Comparison of ENCODE assay signal across 14 cellular contexts in genomic region chr19:49064029-49064629, GRCh38. TPM values are rescaled to one million over a fixed set of nuclear protein-coding genes. Genes with fewer than 3 reads are reported as not detected.
A peak's percentile ranks its signal among the peaks of the same experiment; 100 is the strongest.
DNase-seq lines count a peak whose midpoint lies in the region; ATAC-seq, FAIRE-seq and TF ChIP-seq lines count a peak whose summit lies in the region.
"Had no signal": no experiment of that assay in that cellular context is flagged by ENCODE, and none has a peak within 500 bp of the region (broad histone marks: within the 10 kb centered on the region; RNA-seq: fewer than 3 reads in every experiment).

No MANE protein-coding gene starts in this region.

- no peak for TF ChIP-seq RAD21 in H1 (IDR thresholded peaks at IDR 0.05 in 1 of 2, conservative IDR thresholded peaks at IDR 0.05 in 1 of 2; ENCODE audit: low read depth in 2 of 2, low read length in 2 of 2)

- intact Hi-C loops in transverse colon (cut with DNase I; ENCODE audit: low total_unique reads), result no loop called here

- H3K14ac ChIP-seq in H1 (ENCODE audit: insufficient read length), result no peak overlapping the region

- in situ Hi-C loops in transverse colon (cut with MboI; ENCODE audit: low pct_ligation_motif_present in 1 of 4, low pct_unique_long_range_greater_than_20kb in 1 of 4, low sequenced_read_pairs in 3 of 4), result no loop called here

- H2BK20ac ChIP-seq in H1 (ENCODE audit: low read length), result no peak overlapping the region

- POLR2A ChIA-PET in H1 (lab: Charles Lee; ENCODE audit: partially characterized antibody) (interaction anchor here (1.2 kb wide), 1 partner anchor 46 kb away, joined by 3 read pairs; no protein-coding TSS in a partner anchor), T-cell (lab: Charles Lee) (interaction anchor here in 1 of 2 donors (0.6 kb wide), 1 partner anchor 138 kb away, joined by 6 read pairs; no protein-coding TSS in a partner anchor)

- TF ChIP-seq CTCF in H1 (IDR thresholded peaks at IDR 0.05; ENCODE audit: control extremely low read depth in 1 of 3, insufficient read depth in 1 of 3, low read depth in 1 of 3, low read length in 3 of 3) (no peak), transverse colon (IDR thresholded peaks at IDR 0.05) (no peak)

- no peak overlapping the region for H3K23ac ChIP-seq in H1 (ENCODE audit: insufficient read length)

- H3K27ac ChIP-seq in HUES48 (ENCODE audit: low read depth, low read length), result no peak overlapping the region
- H3K27ac ChIP-seq in H1 (ENCODE audit: low read depth, low read length), result no peak overlapping the region
- no peak overlapping the region for H3K27ac ChIP-seq in mesodermal cell (ENCODE audit: low read depth, low read length, severe bottlenecking)
- H3K27ac ChIP-seq in transverse colon, result no peak overlapping the region
- H3K27ac ChIP-seq: heart right ventricle had no signal

- no peaks in the 10 kb centered on the region for H3K79me2 ChIP-seq in H1 (ENCODE audit: control insufficient read depth in 1 of 2, insufficient read depth in 2 of 2, low read length in 2 of 2)

- WGBS in H1 (ENCODE audit: extremely low coverage in 1 of 2, insufficient coverage in 1 of 2, insufficient read length in 1 of 2, insufficient replicate concordance in 2 of 2, low coverage in 1 of 2, low lambda C conversion rate in 2 of 2, missing lambda C conversion rate in 1 of 2), 2 experiments, result 72% methylated on average over 10 of the region's 10 CpGs; no CpG with 5 or more reads in 1 of the 2 experiments
- 68 to 76% methylated on average over 4 to 8 of the region's 10 CpGs for WGBS in mesodermal cell (ENCODE audit: insufficient coverage in 2 of 2), 2 experiments
- 51% methylated on average over 10 of the region's 10 CpGs; no CpG with 5 or more reads in 1 of the 2 donors for WGBS in transverse colon (ENCODE audit: low coverage in 1 of 2), 2 donors

- no peaks in the 10 kb centered on the region for H3K9me3 Mint-ChIP-seq in T-cell
- H3K9me3 Mint-ChIP-seq: activated naive CD8-positive, alpha-beta T cell treated with anti-CD3 and anti-CD28 coated beads for 36 hours had no signal

- no peak overlapping the region for H2BK120ac ChIP-seq in H1 (replicated peaks; ENCODE audit: low read depth, low read length)

- peaks cover 0 to 5% (median 3%) of the 10 kb centered on the region in 3 donors for H3K4me1 Mint-ChIP-seq in T-cell
- H3K4me1 Mint-ChIP-seq: activated naive CD8-positive, alpha-beta T cell treated with anti-CD3 and anti-CD28 coated beads for 36 hours had no signal

- no peak for ATAC-seq in T-cell (replicated peaks in 1 of 4)
- ATAC-seq: naive thymus-derived CD4-positive, alpha-beta T cell had no signal

- peak; percentile 20 for DNase-seq in 8988T
- DNase-seq in H1 (ENCODE audit: low read depth in 1 of 2, low spot score in 2 of 2), result no peak
- DNase-seq in T-cell, result no peak
- DNase-seq in NCI-H1436 treated with DMSO at 0.1 percent for 48 hours (lab: John Stamatoyannopoulos, UW), result no peak
- DNase-seq in NOMO-1 (lab: John Stamatoyannopoulos, UW; ENCODE audit: unreplicated experiment in 2 of 2), result no peak
- DNase-seq in transverse colon, result no peak
- DNase-seq: activated CD8-positive, alpha-beta memory T cell treated with anti-CD3 and anti-CD28 coated beads for 24 hours; activated naive CD8-positive, alpha-beta T cell treated with anti-CD3 and anti-CD28 coated beads for 36 hours; heart right ventricle; naive thymus-derived CD4-positive, alpha-beta T cell; stimulated activated CD4-positive, alpha-beta T cell treated with anti-CD3 and anti-CD28 coated beads, Interleukin-1b, Interleukin-23, amount 100 ng/mL, for 48 hours; stimulated activated naive CD4-positive, alpha-beta T cell treated with Interleukin-2 at 50 U/mL for 16 hours had no signal

- peaks cover 42% of the 10 kb centered on the region for H3K27me3 ChIP-seq in HUES48 (ENCODE audit: control insufficient read depth, insufficient read depth, low read length)
- H3K27me3 ChIP-seq in H1 (replicated peaks in 1 of 4; ENCODE audit: control insufficient read depth in 3 of 4, extremely low read depth in 1 of 4, insufficient read depth in 3 of 4, low read length in 3 of 4), result peaks cover 0 to 39% (median 33%) of the 10 kb centered on the region in 4 experiments; a peak in 6 of 7 replicates
- H3K27me3 ChIP-seq in transverse colon, result peaks cover 99% of the 10 kb centered on the region

- H3K4me2 ChIP-seq in H1 (ENCODE audit: insufficient read depth in 1 of 2, low read depth in 2 of 2, low read length in 2 of 2), result peak overlapping the region; percentile 88 to 90

- no peak overlapping the region for H3K27ac Mint-ChIP-seq in T-cell
- H3K27ac Mint-ChIP-seq: activated naive CD8-positive, alpha-beta T cell treated with anti-CD3 and anti-CD28 coated beads for 36 hours; naive thymus-derived CD4-positive, alpha-beta T cell had no signal

- no peak overlapping the region for H2AFZ ChIP-seq in H1 (ENCODE audit: low read length)

- H4K20me1 ChIP-seq in H1 (replicated peaks in 1 of 2; ENCODE audit: control insufficient read depth in 1 of 2, insufficient read depth in 2 of 2, low read length in 2 of 2), result peaks cover 0 to 2% of the 10 kb centered on the region in 2 experiments

- H4K5ac ChIP-seq in H1 (ENCODE audit: insufficient read length, low read depth, low read length), result no peak overlapping the region

- H3K56ac ChIP-seq in H1 (replicated peaks; ENCODE audit: insufficient read length, low read depth, low read length), result no peak overlapping the region

- H3K36me3 Mint-ChIP-seq in T-cell, result peaks cover 3% of the 10 kb centered on the region
- H3K36me3 Mint-ChIP-seq: activated naive CD8-positive, alpha-beta T cell treated with anti-CD3 and anti-CD28 coated beads for 36 hours; naive thymus-derived CD4-positive, alpha-beta T cell had no signal

- H3K79me1 ChIP-seq in H1 (ENCODE audit: low read depth, low read length), result no peaks in the 10 kb centered on the region

- H4K8ac ChIP-seq in H1 (ENCODE audit: extremely low read depth, insufficient read depth, low read length), result no peak overlapping the region; the same call in none of the 2 replicates

- H3K4me3 Mint-ChIP-seq in T-cell, result peak overlapping the region in 1 of 3 donors; percentile 13
- H3K4me3 Mint-ChIP-seq: activated naive CD8-positive, alpha-beta T cell treated with anti-CD3 and anti-CD28 coated beads for 36 hours had no signal

- H3K9ac ChIP-seq in HUES48 (ENCODE audit: low read depth, low read length) (no peak overlapping the region), H1 (replicated peaks in 1 of 4; ENCODE audit: extremely low read depth in 1 of 4, low read depth in 3 of 4, low read length in 3 of 4) (no peak overlapping the region)

- peaks cover 8% of the 10 kb centered on the region for H3K23me2 ChIP-seq in H1 (ENCODE audit: low read depth, low read length)

- peaks cover 37 to 64% of the 10 kb centered on the region in 2 donors for H3K27me3 Mint-ChIP-seq in T-cell

- TF ChIP-seq POLR2A in H1 (IDR thresholded peaks at IDR 0.05; ENCODE audit: control extremely low read depth in 1 of 2, low read depth in 2 of 2, low read length in 2 of 2), result no peak
- no peak for TF ChIP-seq POLR2A in transverse colon (IDR thresholded peaks at IDR 0.05)

- CTCF ChIA-PET in H1 (lab: Charles Lee; ENCODE audit: partially characterized antibody), result interaction anchor here (0.6 kb wide), 1 partner anchor 55 kb away, joined by 4 read pairs; no protein-coding TSS in a partner anchor
- CTCF ChIA-PET in T-cell (lab: Charles Lee), result no interaction called here

- peak overlapping the region; percentile 32; the same call in 1 of the 2 replicates for H3K18ac ChIP-seq in H1 (ENCODE audit: extremely low read depth, low read length)

- FAIRE-seq in H1 (lab: Jason Lieb, UNC), result no peak

- no peaks in the 10 kb centered on the region for H3K9me3 ChIP-seq in HUES48 (ENCODE audit: control insufficient read depth, insufficient read depth, low read length)
- no peaks in the 10 kb centered on the region for H3K9me3 ChIP-seq in H1 (ENCODE audit: insufficient read depth in 2 of 2, low read depth in 1 of 2, low read length in 1 of 2)
- H3K9me3 ChIP-seq in mesodermal cell (ENCODE audit: control insufficient read depth, low read length), result no peaks in the 10 kb centered on the region
- no peaks in the 10 kb centered on the region for H3K9me3 ChIP-seq in transverse colon
- H3K9me3 ChIP-seq: heart right ventricle had no signal

- H4K91ac ChIP-seq in H1 (replicated peaks; ENCODE audit: insufficient read length, low read length), result peak overlapping the region; percentile 59

- H2AK5ac ChIP-seq in H1 (ENCODE audit: low read depth, low read length), result no peak overlapping the region

- H3K4me3 ChIP-seq in HUES48 (ENCODE audit: low read depth, low read length) (peak overlapping the region; percentile 47; the same call in 1 of the 2 replicates), H1 (ENCODE audit: extremely low read depth in 1 of 4, insufficient read depth in 2 of 4, low read depth in 3 of 4, low read length in 4 of 4) (peak overlapping the region in 3 of 4 experiments; percentile 14 to 61 (median 28); a peak in 4 of 8 replicates), mesodermal cell (ENCODE audit: extremely low read depth, insufficient read depth, low read length, poor library complexity, severe bottlenecking) (peak overlapping the region; percentile 35), transverse colon (no peak overlapping the region)

- TF ChIP-seq EP300 in H1 (IDR thresholded peaks at IDR 0.05; ENCODE audit: borderline replicate concordance in 1 of 2, low read depth in 2 of 2, low read length in 2 of 2) (no peak), transverse colon (IDR thresholded peaks at IDR 0.05; ENCODE audit: low read depth) (no peak)

- H3K4me1 ChIP-seq in HUES48 (ENCODE audit: control insufficient read depth, insufficient read depth, low read length) (peaks cover 22% of the 10 kb centered on the region), H1 (replicated peaks in 1 of 4; ENCODE audit: control insufficient read depth in 3 of 4, insufficient read depth in 4 of 4, low read length in 3 of 4) (peaks cover 0 to 22% (median 17%) of the 10 kb centered on the region in 4 experiments; a peak in 6 of 7 replicates), mesodermal cell (ENCODE audit: control insufficient read depth, insufficient read depth, low read length, poor library complexity, severe bottlenecking) (peaks cover 11% of the 10 kb centered on the region), transverse colon (peaks cover 0 to 11% (median 9%) of the 10 kb centered on the region in 4 donors)

- H2BK15ac ChIP-seq in H1 (ENCODE audit: low read length), result no peak overlapping the region

- H3K36me3 ChIP-seq in HUES48 (ENCODE audit: control insufficient read depth, insufficient read depth, low read length) (no peaks in the 10 kb centered on the region), H1 (ENCODE audit: control insufficient read depth in 2 of 4, insufficient read depth in 4 of 4, low read length in 3 of 4) (no peaks in the 10 kb centered on the region), mesodermal cell (ENCODE audit: control insufficient read depth, insufficient read depth, low read length) (no peaks in the 10 kb centered on the region), transverse colon (no peaks in the 10 kb centered on the region)
- H3K36me3 ChIP-seq: heart right ventricle had no signal

- H2BK12ac ChIP-seq in H1 (ENCODE audit: low read depth, low read length), result 0 out of 2 replicates have a peak overlapping the region, but pooled peaks have one; percentile 50

- H3K4ac ChIP-seq in H1 (replicated peaks; ENCODE audit: insufficient read length, low read depth, low read length), result no peak overlapping the region

- H2BK5ac ChIP-seq in H1 (ENCODE audit: low read depth, low read length), result no peak overlapping the region

RNA-seq across cellular contexts. Expression of gene NTF4, which starts 0.5 kb away (rescaled TPM):
- total RNA-seq in H1 (2021; fragmentation: NEBNext Ultra II Directional; extraction: Animal tissue kit (Norgen Biotek cat#: 25700)), result 2.8 and 3.1 TPM in 2 replicates
- 5.3 and 6.5 TPM in 2 replicates for polyA plus RNA-seq in H1 (2011; rRNA removed)
- polyA plus RNA-seq in H1 (2011; cell fraction: cytosol; rRNA removed), result 5.4 TPM
- 13.6 TPM for polyA plus RNA-seq in H1 (2011; cell fraction: nucleus; rRNA removed)
- polyA plus RNA-seq in H1 (2012, experiment 1 of 2), result 0.80 to 5.3 TPM (median 4.3 TPM) in 4 replicates
- 2.3 TPM for polyA plus RNA-seq in H1 (2012, experiment 2 of 2)
- 2.7 TPM for polyA plus RNA-seq in H1 (2013, experiment 1 of 2)
- 2.7 TPM for polyA plus RNA-seq in H1 (2013, experiment 2 of 2)
- 0.59 and 0.82 TPM in 2 replicates for polyA minus RNA-seq in H1 (2011; rRNA and poly(A)+ RNA removed)
- 1.2 TPM for polyA minus RNA-seq in H1 (2011; cell fraction: cytosol; rRNA and poly(A)+ RNA removed)
- 3.4 TPM for polyA minus RNA-seq in H1 (2011; cell fraction: nucleus; rRNA and poly(A)+ RNA removed)
- 1.8 TPM for polyA plus RNA-seq in mesodermal cell (2013, experiment 1 of 2)
- 2.0 TPM for polyA plus RNA-seq in mesodermal cell (2013, experiment 2 of 2)
- total RNA-seq in T-cell (not detected), transverse colon (not detected)
- total RNA-seq: activated naive CD8-positive, alpha-beta T cell treated with anti-CD3 and anti-CD28 coated beads for 36 hours; naive thymus-derived CD4-positive, alpha-beta T cell had no signal
- polyA plus RNA-seq: naive thymus-derived CD4-positive, alpha-beta T cell had no signal

RNA-seq across cellular contexts. Expression of gene CGB7, which starts 6.6 kb away (rescaled TPM):
- total RNA-seq in H1 (2021; fragmentation: NEBNext Ultra II Directional; extraction: Animal tissue kit (Norgen Biotek cat#: 25700)), result 0.52 and 1.2 TPM in 2 replicates
- polyA plus RNA-seq in H1 (2011; rRNA removed), result 2.2 and 3.8 TPM in 2 replicates
- 3.5 TPM for polyA plus RNA-seq in H1 (2011; cell fraction: cytosol; rRNA removed)
- 21.3 TPM for polyA plus RNA-seq in H1 (2011; cell fraction: nucleus; rRNA removed)
- polyA plus RNA-seq in H1 (2012, experiment 1 of 2), result 0.40 to 2.9 TPM (median 1.7 TPM) in 4 replicates
- 0.87 TPM for polyA plus RNA-seq in H1 (2012, experiment 2 of 2)
- 1.1 TPM for polyA plus RNA-seq in H1 (2013, experiment 1 of 2)
- 1.1 TPM for polyA plus RNA-seq in H1 (2013, experiment 2 of 2)
- 0.29 and 0.57 TPM in 2 replicates for polyA minus RNA-seq in H1 (2011; rRNA and poly(A)+ RNA removed)
- not detected for polyA minus RNA-seq in H1 (2011; cell fraction: cytosol; rRNA and poly(A)+ RNA removed)
- polyA minus RNA-seq in H1 (2011; cell fraction: nucleus; rRNA and poly(A)+ RNA removed), result 1.3 TPM
- polyA plus RNA-seq in mesodermal cell (2013, experiment 1 of 2), result 3.1 TPM
- 3.2 TPM for polyA plus RNA-seq in mesodermal cell (2013, experiment 2 of 2)
- total RNA-seq in T-cell (not detected), transverse colon (under 1 TPM in 1 of 4 donors, not detected in 3; 0.20 TPM)
- total RNA-seq: activated naive CD8-positive, alpha-beta T cell treated with anti-CD3 and anti-CD28 coated beads for 36 hours; heart right ventricle; naive thymus-derived CD4-positive, alpha-beta T cell had no signal
- polyA plus RNA-seq: naive thymus-derived CD4-positive, alpha-beta T cell had no signal

RNA-seq across cellular contexts. Expression of gene KCNA7, which starts 8.4 kb away (rescaled TPM):
- 0.10 and 0.17 TPM in 2 replicates for total RNA-seq in H1 (2021; fragmentation: NEBNext Ultra II Directional; extraction: Animal tissue kit (Norgen Biotek cat#: 25700))
- 0.06 and 0.09 TPM in 2 replicates for polyA plus RNA-seq in H1 (2011; rRNA removed)
- polyA plus RNA-seq in H1 (2011; cell fraction: cytosol; rRNA removed), result 0.13 TPM
- polyA plus RNA-seq in H1 (2011; cell fraction: nucleus; rRNA removed), result 0.10 TPM
- polyA plus RNA-seq in H1 (2012, experiment 1 of 2), result 0.15 to 0.23 TPM (median 0.18 TPM) in 4 replicates
- not detected for polyA plus RNA-seq in H1 (2012, experiment 2 of 2)
- polyA plus RNA-seq in H1 (2013, experiment 1 of 2), result 0.08 TPM
- polyA plus RNA-seq in H1 (2013, experiment 2 of 2), result 0.07 TPM
- polyA minus RNA-seq in H1 (2011; rRNA and poly(A)+ RNA removed), result 0.09 and 0.24 TPM in 2 replicates
- polyA minus RNA-seq in H1 (2011; cell fraction: cytosol; rRNA and poly(A)+ RNA removed), result not detected
- polyA minus RNA-seq in H1 (2011; cell fraction: nucleus; rRNA and poly(A)+ RNA removed), result 0.20 TPM
- polyA plus RNA-seq in mesodermal cell (2013, experiment 1 of 2), result 0.07 TPM
- polyA plus RNA-seq in mesodermal cell (2013, experiment 2 of 2), result not detected
- total RNA-seq in T-cell, result not detected
- under 1 TPM in 1 of 4 donors, not detected in 3; 0.14 TPM for total RNA-seq in transverse colon
- total RNA-seq: activated naive CD8-positive, alpha-beta T cell treated with anti-CD3 and anti-CD28 coated beads for 36 hours; naive thymus-derived CD4-positive, alpha-beta T cell had no signal
- polyA plus RNA-seq: naive thymus-derived CD4-positive, alpha-beta T cell had no signal

RNA-seq across cellular contexts. Expression of gene CGB8, which starts 15.2 kb away (rescaled TPM):
- total RNA-seq in H1 (2021; fragmentation: NEBNext Ultra II Directional; extraction: Animal tissue kit (Norgen Biotek cat#: 25700)), result 0.46 TPM in 1 of 2 replicates, not detected in the other
- 0.09 and 0.22 TPM in 2 replicates for polyA plus RNA-seq in H1 (2011; rRNA removed)
- not detected for polyA plus RNA-seq in H1 (2011; cell fraction: cytosol; rRNA removed)
- polyA plus RNA-seq in H1 (2011; cell fraction: nucleus; rRNA removed), result not detected
- polyA plus RNA-seq in H1 (2012, experiment 1 of 2), result not detected in 4 replicates
- polyA plus RNA-seq in H1 (2012, experiment 2 of 2), result not detected
- not detected for polyA plus RNA-seq in H1 (2013, experiment 1 of 2)
- polyA plus RNA-seq in H1 (2013, experiment 2 of 2), result not detected
- not detected in 2 replicates for polyA minus RNA-seq in H1 (2011; rRNA and poly(A)+ RNA removed)
- not detected for polyA minus RNA-seq in H1 (2011; cell fraction: cytosol; rRNA and poly(A)+ RNA removed)
- not detected for polyA minus RNA-seq in H1 (2011; cell fraction: nucleus; rRNA and poly(A)+ RNA removed)
- polyA plus RNA-seq in mesodermal cell (2013, experiment 1 of 2), result not detected
- polyA plus RNA-seq in mesodermal cell (2013, experiment 2 of 2), result not detected
- total RNA-seq in T-cell (not detected), transverse colon (not detected)
- total RNA-seq: activated naive CD8-positive, alpha-beta T cell treated with anti-CD3 and anti-CD28 coated beads for 36 hours; heart right ventricle; naive thymus-derived CD4-positive, alpha-beta T cell had no signal
- polyA plus RNA-seq: heart right ventricle; naive thymus-derived CD4-positive, alpha-beta T cell had no signal

RNA-seq across cellular contexts. Expression of gene CGB5, which starts 20.5 kb away (rescaled TPM):
- 0.63 TPM in 1 of 2 replicates, not detected in the other for total RNA-seq in H1 (2021; fragmentation: NEBNext Ultra II Directional; extraction: Animal tissue kit (Norgen Biotek cat#: 25700))
- 0.68 and 0.83 TPM in 2 replicates for polyA plus RNA-seq in H1 (2011; rRNA removed)
- polyA plus RNA-seq in H1 (2011; cell fraction: cytosol; rRNA removed), result 0.16 TPM
- 0.51 TPM for polyA plus RNA-seq in H1 (2011; cell fraction: nucleus; rRNA removed)
- polyA plus RNA-seq in H1 (2012, experiment 1 of 2), result 0.25 to 0.85 TPM (median 0.29 TPM) in 3 of 4 replicates, not detected in the other
- not detected for polyA plus RNA-seq in H1 (2012, experiment 2 of 2)
- 0.14 TPM for polyA plus RNA-seq in H1 (2013, experiment 1 of 2)
- polyA plus RNA-seq in H1 (2013, experiment 2 of 2), result 0.22 TPM
- 0.22 TPM in 1 of 2 replicates, not detected in the other for polyA minus RNA-seq in H1 (2011; rRNA and poly(A)+ RNA removed)
- polyA minus RNA-seq in H1 (2011; cell fraction: cytosol; rRNA and poly(A)+ RNA removed), result not detected
- not detected for polyA minus RNA-seq in H1 (2011; cell fraction: nucleus; rRNA and poly(A)+ RNA removed)
- not detected for polyA plus RNA-seq in mesodermal cell (2013, experiment 1 of 2)
- not detected for polyA plus RNA-seq in mesodermal cell (2013, experiment 2 of 2)
- not detected for total RNA-seq in T-cell
- total RNA-seq in transverse colon, result not detected
- total RNA-seq: activated naive CD8-positive, alpha-beta T cell treated with anti-CD3 and anti-CD28 coated beads for 36 hours; heart right ventricle; naive thymus-derived CD4-positive, alpha-beta T cell had no signal
- polyA plus RNA-seq: heart right ventricle; naive thymus-derived CD4-positive, alpha-beta T cell had no signal

Comparison
In these comparisons a context has a peak if more than half of its experiments do, and no peak if none do; other contexts are left out.
1. H3K4me3 ChIP-seq: peak in HUES48 (single experiment), H1 (3 of 4) and mesodermal cell (single experiment); none in transverse colon (0 of 4).